In genomic region chr12:69360348-69360672, GRCh38 we compare ENCODE assay signal across 8 cellular contexts. TPM values are rescaled to one million over a fixed set of nuclear protein-coding genes. Genes with fewer than 3 reads are reported as not detected.
DNase-seq lines count a peak whose midpoint lies in the region; ATAC-seq, FAIRE-seq and TF ChIP-seq lines count a peak whose summit lies in the region.

No MANE protein-coding gene starts in this region.

- in situ Hi-C loops in HepG2 (cut with HindIII; ENCODE audit: extremely low pct_ligation_motif_present, low pct_unique_long_range_greater_than_20kb) = no loop called here

- no peaks in the 10 kb centered on the region for H3K9me3 Mint-ChIP-seq in activated CD8-positive, alpha-beta memory T cell treated with anti-CD3 and anti-CD28 coated beads, Interleukin-2, amount 10 ng/mL, durations not matched to agents 7 days and 5 days (ENCODE audit: low read depth)
- no peaks in the 10 kb centered on the region for H3K9me3 Mint-ChIP-seq in astrocyte (ENCODE audit: unreplicated experiment)

- peak overlapping the region; percentile 90 for H3K27ac ChIP-seq in astrocyte (ENCODE audit: low read depth, low read length)
- peak overlapping the region; percentile 94 for H3K27ac ChIP-seq in HepG2 (ENCODE audit: extremely low read length, insufficient read depth, low read length)
- peak overlapping the region; percentile 92 to 93 for H3K27ac ChIP-seq in thoracic aorta

- peaks cover 22% of the 10 kb centered on the region for H3K36me3 Mint-ChIP-seq in activated CD8-positive, alpha-beta memory T cell treated with anti-CD3 and anti-CD28 coated beads, Interleukin-2, amount 10 ng/mL, durations not matched to agents 7 days and 5 days
- no peaks in the 10 kb centered on the region for H3K36me3 Mint-ChIP-seq in astrocyte (ENCODE audit: low read depth, unreplicated experiment)

- peak overlapping the region; percentile 90 for H3K9ac ChIP-seq in astrocyte (ENCODE audit: low read length)
- peak overlapping the region; percentile 80 for H3K9ac ChIP-seq in HepG2 (ENCODE audit: insufficient read depth, low read depth, low read length)

- peaks cover 8% of the 10 kb centered on the region for H3K79me2 ChIP-seq in astrocyte (ENCODE audit: insufficient read depth, low read length)
- H3K79me2 ChIP-seq in HepG2 (ENCODE audit: insufficient read depth, low read length) = peaks cover 10% of the 10 kb centered on the region

- no peak for DNase-seq in activated CD8-positive, alpha-beta memory T cell treated with anti-CD3 and anti-CD28 coated beads, Interleukin-2, amount 10 ng/mL, durations not matched to agents 7 days and 5 days
- no peak for DNase-seq in activated CD8-positive, alpha-beta memory T cell treated with anti-CD3 and anti-CD28 coated beads, Interleukin-2, amount 50 U/mL, for 48 hours
- DNase-seq in astrocyte (ENCODE audit: low read depth) = no peak
- no peak for DNase-seq in HepG2 (ENCODE audit: low spot score)
- DNase-seq in thoracic aorta (ENCODE audit: low spot score) = no peak
- DNase-seq in hypothalamus (lab: John Stamatoyannopoulos, UW) = no peak
- no peak for DNase-seq in epidermal melanocyte (ENCODE audit: insufficient read length, low spot score)

- TF ChIP-seq EP300 in HepG2 (IDR thresholded peaks at IDR 0.05; ENCODE audit: low read depth in 2 of 2, low read length in 2 of 2) (no peak), HepG2 (CRISPR knock-in tag; IDR thresholded peaks at IDR 0.05; ENCODE audit: borderline replicate concordance) (no peak)

- ATAC-seq in activated CD8-positive, alpha-beta memory T cell treated with anti-CD3 and anti-CD28 coated beads, Interleukin-2, amount 10 ng/mL, durations not matched to agents 7 days and 5 days = no peak
- ATAC-seq in HepG2 (no peak), thoracic aorta (ENCODE audit: insufficient number of reproducible peaks, low FRiP score, low read depth) (no peak), HG03442 (IDR thresholded peaks at IDR 0.05; ENCODE audit: unreplicated experiment) (no peak)

- H3K27me3 ChIP-seq in astrocyte (ENCODE audit: insufficient read depth, low read length) (no peaks in the 10 kb centered on the region), HepG2 (ENCODE audit: control insufficient read depth in 1 of 2, insufficient read depth in 2 of 2, low read length in 2 of 2) (no peaks in the 10 kb centered on the region), thoracic aorta (replicated peaks; ENCODE audit: insufficient read depth) (no peaks in the 10 kb centered on the region)

- H3K4me1 ChIP-seq in astrocyte (ENCODE audit: insufficient read depth, low read length) (peaks cover 3% of the 10 kb centered on the region), HepG2 (ENCODE audit: insufficient read depth, low read length) (peaks cover 41% of the 10 kb centered on the region), thoracic aorta (ENCODE audit: control insufficient read depth in 1 of 2, low read depth in 2 of 2) (peaks cover 0 to 14% of the 10 kb centered on the region in 2 donors)

- peak overlapping the region; percentile 95 for H3K27ac Mint-ChIP-seq in activated CD8-positive, alpha-beta memory T cell treated with anti-CD3 and anti-CD28 coated beads, Interleukin-2, amount 10 ng/mL, durations not matched to agents 7 days and 5 days
- H3K27ac Mint-ChIP-seq in astrocyte (ENCODE audit: unreplicated experiment) = peak overlapping the region; percentile 86

- intact Hi-C loops in HepG2 (cut with micrococcal nuclease; ENCODE audit: unreplicated experiment) = no loop called here

- H3K4me1 Mint-ChIP-seq in activated CD8-positive, alpha-beta memory T cell treated with anti-CD3 and anti-CD28 coated beads, Interleukin-2, amount 10 ng/mL, durations not matched to agents 7 days and 5 days = peaks cover 40% of the 10 kb centered on the region
- H3K4me1 Mint-ChIP-seq in astrocyte (ENCODE audit: low read depth, unreplicated experiment) = no peaks in the 10 kb centered on the region

- H3K4me2 ChIP-seq in astrocyte (ENCODE audit: low read length) = peak overlapping the region; percentile 92
- H3K4me2 ChIP-seq in HepG2 (ENCODE audit: low read depth, low read length) = peak overlapping the region; percentile 93

- H4K20me1 ChIP-seq in astrocyte (ENCODE audit: insufficient read depth, low read length) (no peaks in the 10 kb centered on the region), HepG2 (ENCODE audit: insufficient read depth, low read length) (0 out of 2 replicates have a peak, but pooled peaks cover 3% of the 10 kb centered on the region)

- H2AFZ ChIP-seq in astrocyte (ENCODE audit: low read depth, low read length) (peak overlapping the region; percentile 89), HepG2 (ENCODE audit: low read length) (no peak overlapping the region)

- TF ChIP-seq CTCF in astrocyte (IDR thresholded peaks at IDR 0.05; ENCODE audit: insufficient read depth, low read depth, low read length) (no peak), HepG2 (CRISPR knock-in tag; IDR thresholded peaks at IDR 0.05) (no peak), thoracic aorta (IDR thresholded peaks at IDR 0.05) (no peak)

- H3K9me3 ChIP-seq in astrocyte (ENCODE audit: insufficient read depth, low read depth, low read length) (no peaks in the 10 kb centered on the region), HepG2 (ENCODE audit: low read length) (no peaks in the 10 kb centered on the region), thoracic aorta (no peaks in the 10 kb centered on the region)

- FAIRE-seq in astrocyte (lab: Jason Lieb, UNC) (no peak), HepG2 (lab: Jason Lieb, UNC) (no peak)

- H3K4me3 ChIP-seq in astrocyte (ENCODE audit: insufficient read depth, low read depth, low read length) (peak overlapping the region; percentile 76), HepG2 (replicated peaks in 1 of 3; ENCODE audit: insufficient read depth in 1 of 3, low read depth in 2 of 3, low read length in 3 of 3) (peak overlapping the region; percentile 71 to 75 (median 72)), thoracic aorta (peak overlapping the region; percentile 84)

- POLR2A ChIA-PET in HepG2 (lab: Yijun Ruan, JAX) = interaction anchor here (0.6 to 0.7 kb wide), 2 partner anchors 29 to 133 kb away, joined by 3 read pairs; no protein-coding TSS in a partner anchor

- CTCF ChIA-PET in activated CD8-positive, alpha-beta memory T cell treated with anti-CD3 and anti-CD28 coated beads, Interleukin-2, amount 10 ng/mL, durations not matched to agents 7 days and 5 days (lab: Charles Lee) = interaction anchor here (0.9 to 1.2 kb wide), 2 partner anchors 9 to 280 kb away, joined by 3 read pairs; no protein-coding TSS in a partner anchor
- CTCF ChIA-PET in HepG2 (lab: Yijun Ruan, JAX; ENCODE audit: low intra/inter-chr PET ratio, low total read pairs) = no interaction called here

- 21% methylated on average over 4 of the region's 10 CpGs for WGBS in HepG2 (ENCODE audit: low lambda C conversion rate)

- no peak for TF ChIP-seq RAD21 in HepG2 (CRISPR knock-in tag; IDR thresholded peaks at IDR 0.05)

- BruUV-seq in HepG2 (replicated peaks; lab: Mats Ljungman, UMichigan) = TSS peak; percentile 81

- H3K36me3 ChIP-seq in astrocyte (ENCODE audit: insufficient read depth, low read length) (no peaks in the 10 kb centered on the region), HepG2 (replicated peaks in 1 of 2; ENCODE audit: control insufficient read depth in 1 of 2, insufficient read depth in 2 of 2, low read length in 2 of 2) (no peaks in the 10 kb centered on the region; a peak in 2 of 5 replicates), thoracic aorta (no peaks in the 10 kb centered on the region)

- no peak for TF ChIP-seq POLR2A in HepG2 (IDR thresholded peaks at IDR 0.05; ENCODE audit: insufficient read depth in 1 of 2, low read depth in 2 of 2, low read length in 2 of 2)

- no peaks in the 10 kb centered on the region for H3K27me3 Mint-ChIP-seq in activated CD8-positive, alpha-beta memory T cell treated with anti-CD3 and anti-CD28 coated beads, Interleukin-2, amount 10 ng/mL, durations not matched to agents 7 days and 5 days
- H3K27me3 Mint-ChIP-seq in astrocyte (ENCODE audit: low read depth, unreplicated experiment) = no peaks in the 10 kb centered on the region

- H3K4me3 Mint-ChIP-seq in activated CD8-positive, alpha-beta memory T cell treated with anti-CD3 and anti-CD28 coated beads, Interleukin-2, amount 10 ng/mL, durations not matched to agents 7 days and 5 days = peak overlapping the region; percentile 97
- H3K4me3 Mint-ChIP-seq in astrocyte (ENCODE audit: unreplicated experiment) = peak overlapping the region; percentile 91

RNA-seq across cellular contexts. Expression of gene YEATS4, which starts 0.8 kb away (rescaled TPM):
- 10 to 100 TPM; 40.9 to 47.3 TPM for total RNA-seq in activated CD8-positive, alpha-beta memory T cell treated with anti-CD3 and anti-CD28 coated beads, Interleukin-2, amount 10 ng/mL, durations not matched to agents 7 days and 5 days
- 9.2 and 11.6 TPM in 2 replicates for total RNA-seq in astrocyte
- 45.0 and 51.7 TPM in 2 replicates for total RNA-seq in HepG2 (2016; rRNA removed; fragmentation: Illumina TruSeq; extraction: Trizol)
- 11.6 and 14.0 TPM in 2 replicates for total RNA-seq in HepG2 (2016; cell fraction: cytosol; rRNA removed; fragmentation: Illumina TruSeq; extraction: Trizol; ENCODE audit: low read depth)
- total RNA-seq in HepG2 (2016; cell fraction: insoluble cytoplasmic fraction; rRNA removed; fragmentation: Illumina TruSeq; extraction: Trizol) = 45.7 and 59.8 TPM in 2 replicates
- 25.6 and 27.0 TPM in 2 replicates for total RNA-seq in HepG2 (2016; cell fraction: membrane; rRNA removed; fragmentation: Illumina TruSeq; extraction: Trizol)
- 21.7 and 27.0 TPM in 2 replicates for total RNA-seq in HepG2 (2016; cell fraction: nucleus; rRNA removed; fragmentation: Illumina TruSeq; extraction: Trizol)
- polyA plus RNA-seq in HepG2 (2011; rRNA removed) = 10.0 and 16.8 TPM in 2 replicates
- polyA plus RNA-seq in HepG2 (2011; cell fraction: cytosol; rRNA removed) = 16.1 and 23.0 TPM in 2 replicates
- polyA plus RNA-seq in HepG2 (2011; cell fraction: nucleus; rRNA removed) = 6.9 and 7.4 TPM in 2 replicates
- 17.1 and 21.3 TPM in 2 replicates for polyA plus RNA-seq in HepG2 (2012)
- polyA plus RNA-seq in HepG2 (2016; cell fraction: cytosol; fragmentation: Illumina TruSeq; extraction: Trizol; ENCODE audit: low read depth) = 10.2 and 11.1 TPM in 2 replicates
- polyA plus RNA-seq in HepG2 (2016; cell fraction: insoluble cytoplasmic fraction; fragmentation: Illumina TruSeq; extraction: Trizol; ENCODE audit: low read depth) = 58.2 and 68.3 TPM in 2 replicates
- polyA plus RNA-seq in HepG2 (2016; cell fraction: membrane; fragmentation: Illumina TruSeq; extraction: Trizol; ENCODE audit: low read depth) = 21.0 and 21.8 TPM in 2 replicates
- polyA plus RNA-seq in HepG2 (2016; cell fraction: nucleus; fragmentation: Illumina TruSeq; extraction: Trizol; ENCODE audit: insufficient read depth, low read depth) = 28.6 and 30.9 TPM in 2 replicates
- 7.0 and 10.3 TPM in 2 replicates for polyA minus RNA-seq in HepG2 (2011; rRNA and poly(A)+ RNA removed; ENCODE audit: low replicate concordance)
- 10.5 and 11.3 TPM in 2 replicates for polyA minus RNA-seq in HepG2 (2011; cell fraction: cytosol; rRNA and poly(A)+ RNA removed)
- polyA minus RNA-seq in HepG2 (2011; cell fraction: nucleus; rRNA and poly(A)+ RNA removed) = 16.4 and 19.7 TPM in 2 replicates
- total RNA-seq in thoracic aorta = 1 to 10 TPM; 5.7 to 9.7 TPM

RNA-seq across cellular contexts. Expression of gene LYZ, which starts 12.1 kb away (rescaled TPM):
- total RNA-seq in activated CD8-positive, alpha-beta memory T cell treated with anti-CD3 and anti-CD28 coated beads, Interleukin-2, amount 10 ng/mL, durations not matched to agents 7 days and 5 days = under 1 TPM in 1 of 2 experiments, not detected in 1; 0.21 TPM
- total RNA-seq in astrocyte = 0.31 and 0.45 TPM in 2 replicates
- total RNA-seq in HepG2 (2016; rRNA removed; fragmentation: Illumina TruSeq; extraction: Trizol) = 1,312 and 2,054 TPM in 2 replicates
- total RNA-seq in HepG2 (2016; cell fraction: cytosol; rRNA removed; fragmentation: Illumina TruSeq; extraction: Trizol; ENCODE audit: low read depth) = 154 and 157 TPM in 2 replicates
- total RNA-seq in HepG2 (2016; cell fraction: insoluble cytoplasmic fraction; rRNA removed; fragmentation: Illumina TruSeq; extraction: Trizol) = 1,332 and 2,132 TPM in 2 replicates
- total RNA-seq in HepG2 (2016; cell fraction: membrane; rRNA removed; fragmentation: Illumina TruSeq; extraction: Trizol) = 312 and 354 TPM in 2 replicates
- 1,314 and 1,505 TPM in 2 replicates for total RNA-seq in HepG2 (2016; cell fraction: nucleus; rRNA removed; fragmentation: Illumina TruSeq; extraction: Trizol)
- polyA plus RNA-seq in HepG2 (2011; rRNA removed) = 1,560 and 1,788 TPM in 2 replicates
- polyA plus RNA-seq in HepG2 (2011; cell fraction: cytosol; rRNA removed) = 1,336 TPM in 2 replicates
- 253 and 317 TPM in 2 replicates for polyA plus RNA-seq in HepG2 (2011; cell fraction: nucleus; rRNA removed)
- 2,246 and 4,153 TPM in 2 replicates for polyA plus RNA-seq in HepG2 (2012)
- polyA plus RNA-seq in HepG2 (2016; cell fraction: cytosol; fragmentation: Illumina TruSeq; extraction: Trizol; ENCODE audit: low read depth) = 159 and 162 TPM in 2 replicates
- polyA plus RNA-seq in HepG2 (2016; cell fraction: insoluble cytoplasmic fraction; fragmentation: Illumina TruSeq; extraction: Trizol; ENCODE audit: low read depth) = 1,264 and 1,284 TPM in 2 replicates
- 279 and 297 TPM in 2 replicates for polyA plus RNA-seq in HepG2 (2016; cell fraction: membrane; fragmentation: Illumina TruSeq; extraction: Trizol; ENCODE audit: low read depth)
- 2,068 and 2,203 TPM in 2 replicates for polyA plus RNA-seq in HepG2 (2016; cell fraction: nucleus; fragmentation: Illumina TruSeq; extraction: Trizol; ENCODE audit: insufficient read depth, low read depth)
- 0.80 and 1,221 TPM in 2 replicates for polyA minus RNA-seq in HepG2 (2011; rRNA and poly(A)+ RNA removed; ENCODE audit: low replicate concordance)
- polyA minus RNA-seq in HepG2 (2011; cell fraction: cytosol; rRNA and poly(A)+ RNA removed) = 3,146 and 3,201 TPM in 2 replicates
- 420 and 665 TPM in 2 replicates for polyA minus RNA-seq in HepG2 (2011; cell fraction: nucleus; rRNA and poly(A)+ RNA removed)
- 10 to 100 TPM; 91.2 to 99.9 TPM for total RNA-seq in thoracic aorta

Comparison
In these comparisons a context has a peak if more than half of its experiments do, and no peak if none do; other contexts are left out.
1. RNA of gene LYZ, which starts 12.1 kb away (total RNA-seq): 154 to 2,132 TPM in HepG2 and 91.2 to 99.9 TPM in thoracic aorta; 0.31 to 0.45 TPM in astrocyte and 0.21 TPM in activated CD8-positive, alpha-beta memory T cell treated with anti-CD3 and anti-CD28 coated beads, Interleukin-2, amount 10 ng/mL, durations not matched to agents 7 days and 5 days; every median in the first group is over 10 times any median in the second.
2. Peak in every context shown above with its lines, with median percentiles within 50 percentile points of each other: H3K27ac ChIP-seq and H3K4me3 ChIP-seq.